Comparison of ENCODE assay signal across 8 cellular contexts in genomic region chr6:26157838-26158580, GRCh38.
A peak's percentile ranks its signal among the peaks of the same experiment; 100 is the strongest.
DNase-seq lines count a peak whose midpoint lies in the region; ATAC-seq and TF ChIP-seq lines count a peak whose summit lies in the region.

No MANE protein-coding gene starts in this region.

- H3K27ac ChIP-seq in CD8-positive, alpha-beta T cell (ENCODE audit: low read depth, low read length) = peak overlapping the region; percentile 98

- peak overlapping the region; percentile 54 for H3K4me3 ChIP-seq in CD8-positive, alpha-beta T cell (ENCODE audit: low read depth, low read length)

- CTCF ChIA-PET in CD8-positive, alpha-beta T cell (lab: Charles Lee) = interaction anchor here (1.0 to 5.2 kb wide), 16 partner anchors 10 to 133 kb away, joined by 3 to 62 read pairs (median 5); a partner anchor contains a TSS

- TF ChIP-seq CTCF in CD8-positive, alpha-beta T cell (IDR thresholded peaks at IDR 0.05) = no peak

- peak; percentile 71 for ATAC-seq in CD8-positive, alpha-beta T cell
- ATAC-seq in GM19467 (IDR thresholded peaks at IDR 0.05; ENCODE audit: unreplicated experiment) = peak; percentile 60
- peak; percentile 70 for ATAC-seq in effector memory CD8-positive, alpha-beta T cell (replicated peaks)

- intact Hi-C loops in CD8-positive, alpha-beta T cell (cut with DNase I, micrococcal nuclease) = loop anchor here (1.0 to 10.0 kb wide), 18 partner anchors 14 to 1317 kb away; partner anchors contain the start of gene ZNF184 (in 1 of the 2)

- no peaks in the 10 kb centered on the region for H3K9me3 Mint-ChIP-seq in CD8-positive, alpha-beta T cell
- H3K9me3 Mint-ChIP-seq in effector memory CD8-positive, alpha-beta T cell = no peaks in the 10 kb centered on the region

- no peaks in the 10 kb centered on the region for H3K27me3 ChIP-seq in CD8-positive, alpha-beta T cell (ENCODE audit: insufficient read depth, low read length)

- H3K27me3 Mint-ChIP-seq in CD8-positive, alpha-beta T cell (ENCODE audit: low read depth) = no peaks in the 10 kb centered on the region
- H3K27me3 Mint-ChIP-seq in effector memory CD8-positive, alpha-beta T cell = no peaks in the 10 kb centered on the region

- POLR2A ChIA-PET in CD8-positive, alpha-beta T cell (lab: Charles Lee) = interaction anchor here (0.7 to 10.2 kb wide), 55 partner anchors 7 to 1736 kb away, joined by 3 to 1910 read pairs (median 15); partner anchors contain the start of gene HFE

- peaks cover 20% of the 10 kb centered on the region for H3K4me1 ChIP-seq in CD8-positive, alpha-beta T cell (ENCODE audit: insufficient read depth, low read length)

- H3K36me3 ChIP-seq in CD8-positive, alpha-beta T cell (ENCODE audit: insufficient read depth, low read length) = no peaks in the 10 kb centered on the region

- peak overlapping the region; percentile 98 for H3K27ac Mint-ChIP-seq in CD8-positive, alpha-beta T cell
- peak overlapping the region; percentile 99 for H3K27ac Mint-ChIP-seq in effector memory CD8-positive, alpha-beta T cell

- peak overlapping the region; percentile 94 for H3K4me3 Mint-ChIP-seq in CD8-positive, alpha-beta T cell
- peak overlapping the region; percentile 90 to 96 for H3K4me3 Mint-ChIP-seq in effector memory CD8-positive, alpha-beta T cell

- no peaks in the 10 kb centered on the region for H3K9me3 ChIP-seq in CD8-positive, alpha-beta T cell (ENCODE audit: low read length)

- peak; percentile 72 to 89 (median 80) for DNase-seq in CD8-positive, alpha-beta T cell
- DNase-seq in HPDE6-E6E7 (ENCODE audit: extremely low spot score) = peak; percentile 75
- peak; percentile 64 for DNase-seq in NK-92 (lab: John Stamatoyannopoulos, UW; ENCODE audit: unreplicated experiment)
- DNase-seq in activated CD8-positive, alpha-beta memory T cell treated with anti-CD3 and anti-CD28 coated beads for 4 hours (ENCODE audit: low read depth in 2 of 2) = peak; percentile 61 to 73
- DNase-seq in effector memory CD8-positive, alpha-beta T cell = peak; percentile 80 to 92 (median 81)
- DNase-seq in medulla oblongata (ENCODE audit: extremely low spot score) = peak; percentile 99
- DNase-seq in stimulated activated CD4-positive, alpha-beta T cell treated with anti-CD3 and anti-CD28 coated beads, TNF-alpha, amount 100 ng/mL, for 48 hours (ENCODE audit: low read depth in 3 of 3) = peak; percentile 64 to 78 (median 74)

- H3K4me1 Mint-ChIP-seq in CD8-positive, alpha-beta T cell (ENCODE audit: low read depth) = peaks cover 40% of the 10 kb centered on the region
- H3K4me1 Mint-ChIP-seq in effector memory CD8-positive, alpha-beta T cell (ENCODE audit: low read depth in 2 of 2) = peaks cover 37 to 39% of the 10 kb centered on the region in 2 donors

- peaks cover 22% of the 10 kb centered on the region for H3K36me3 Mint-ChIP-seq in CD8-positive, alpha-beta T cell
- H3K36me3 Mint-ChIP-seq in effector memory CD8-positive, alpha-beta T cell (ENCODE audit: insufficient read depth) = peaks cover 62% of the 10 kb centered on the region

Comparison
In these comparisons a context has a peak if more than half of its experiments do, and no peak if none do; other contexts are left out.
1. Peak in every context shown above with its lines: DNase-seq, ATAC-seq, H3K4me3 ChIP-seq and H3K27ac ChIP-seq.